11 cellular contexts compared by ENCODE assay signal in the genomic region with DNA sequence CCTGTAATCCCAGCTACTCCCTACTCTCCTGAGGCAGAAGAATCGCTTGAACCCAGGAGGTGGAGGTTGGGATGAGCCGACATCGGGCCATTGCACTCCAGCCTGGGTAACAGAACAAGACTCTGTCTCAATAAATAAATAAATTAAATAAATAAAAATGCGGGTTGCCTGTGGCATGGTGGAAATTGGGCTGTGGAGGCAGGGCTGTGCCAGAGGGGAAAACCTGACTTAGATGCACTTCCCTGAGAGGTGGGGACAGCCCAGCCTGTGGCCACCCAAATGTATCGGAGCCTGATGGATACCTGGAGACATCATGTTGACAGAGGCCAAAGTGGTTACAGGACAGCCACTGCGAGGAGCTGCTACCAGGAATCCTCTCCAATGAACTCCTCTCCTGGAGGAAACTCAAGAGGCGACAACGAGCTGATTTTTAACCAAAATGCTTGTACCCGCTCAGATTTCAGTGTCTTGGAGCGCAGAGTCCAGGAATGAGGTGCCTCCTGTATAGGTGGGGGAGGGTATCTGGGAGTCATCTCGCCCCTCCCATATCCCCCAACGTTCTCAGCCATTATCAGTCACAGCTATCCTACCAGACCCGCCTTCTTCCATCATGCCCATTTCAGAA. TPM values are rescaled to one million over a fixed set of nuclear protein-coding genes. Genes with fewer than 3 reads are reported as not detected.
DNase-seq lines count a peak whose midpoint lies in the region; ATAC-seq and TF ChIP-seq lines count a peak whose summit lies in the region.
"Had no signal": no experiment of that assay in that cellular context is flagged by ENCODE, and none has a peak within 500 bp of the region (broad histone marks: within the 10 kb centered on the region; RNA-seq: fewer than 3 reads in every experiment).

No MANE protein-coding gene starts in this region.

- H3K9me3 Mint-ChIP-seq in activated CD4-positive, alpha-beta T cell treated with anti-CD3 and anti-CD28 coated beads, Interleukin-2, amount 10 ng/mL, durations not matched to agents 24 days and 14 days, result no peaks in the 10 kb centered on the region
- no peaks in the 10 kb centered on the region for H3K9me3 Mint-ChIP-seq in WTC11
- H3K9me3 Mint-ChIP-seq in naive thymus-derived CD8-positive, alpha-beta T cell, result no peaks in the 10 kb centered on the region

- peak overlapping the region; percentile 83; the same call in 1 of the 2 replicates for H3K9ac ChIP-seq in GM23248

- no peaks in the 10 kb centered on the region for H3K27me3 Mint-ChIP-seq in activated CD4-positive, alpha-beta T cell treated with anti-CD3 and anti-CD28 coated beads, Interleukin-2, amount 10 ng/mL, durations not matched to agents 24 days and 14 days
- no peaks in the 10 kb centered on the region for H3K27me3 Mint-ChIP-seq in WTC11 (ENCODE audit: low read depth)
- H3K27me3 Mint-ChIP-seq in naive thymus-derived CD8-positive, alpha-beta T cell, result no peaks in the 10 kb centered on the region

- POLR2A ChIA-PET in WTC11 (lab: Charles Lee), result interaction anchor here (0.7 to 1.9 kb wide), 2 partner anchors 45 to 90 kb away, joined by 3 to 7 read pairs; partner anchors contain the start of gene AARS1
- POLR2A ChIA-PET in naive thymus-derived CD8-positive, alpha-beta T cell (lab: Charles Lee), result interaction anchor here (0.5 to 4.8 kb wide), 13 partner anchors 10 to 1168 kb away, joined by 3 to 67 read pairs (median 22); partner anchors contain the start of genes AARS1, COG4, DDX19A and FCSK
- POLR2A ChIA-PET in GM10248 (lab: Yijun Ruan, JAX), result interaction anchor here (1.5 kb wide), 1 partner anchor 74 kb away, joined by 3 read pairs; no protein-coding TSS in a partner anchor

- H3K27me3 ChIP-seq in GM23248 (replicated peaks; ENCODE audit: insufficient read depth), result no peaks in the 10 kb centered on the region
- H3K27me3 ChIP-seq: heart left ventricle had no signal

- H3K4me1 ChIP-seq in GM23248 (ENCODE audit: insufficient read depth), result peaks cover 8% of the 10 kb centered on the region; the same call in 1 of the 2 replicates

- TF ChIP-seq CTCF in WTC11 (IDR thresholded peaks at IDR 0.05) (no peak), GM10248 (IDR thresholded peaks at IDR 0.05; ENCODE audit: control extremely low read depth, extremely low read depth, low read depth, missing control alignments) (no peak)

- no peaks in the 10 kb centered on the region for H3K9me3 ChIP-seq in GM23248 (ENCODE audit: low read depth)
- H3K9me3 ChIP-seq: heart left ventricle, left ventricle myocardium inferior had no signal

- 83% methylated on average over 13 of the region's 13 CpGs for WGBS in GM23248 (ENCODE audit: low coverage in 1 of 2, low lambda C conversion rate in 2 of 2, missing lambda C conversion rate in 2 of 2), 2 experiments

- no peaks in the 10 kb centered on the region for H4K20me1 ChIP-seq in GM23248 (ENCODE audit: insufficient read depth)

- H3K79me2 ChIP-seq in GM23248 (ENCODE audit: insufficient read depth), result peaks cover 25% of the 10 kb centered on the region

- H3K36me3 Mint-ChIP-seq in activated CD4-positive, alpha-beta T cell treated with anti-CD3 and anti-CD28 coated beads, Interleukin-2, amount 10 ng/mL, durations not matched to agents 24 days and 14 days (ENCODE audit: low read depth), result peaks cover 42% of the 10 kb centered on the region
- peaks cover 19% of the 10 kb centered on the region for H3K36me3 Mint-ChIP-seq in WTC11
- peaks cover 0 to 26% (median 6%) of the 10 kb centered on the region in 3 donors for H3K36me3 Mint-ChIP-seq in naive thymus-derived CD8-positive, alpha-beta T cell

- DNase-seq in activated CD4-positive, alpha-beta T cell treated with anti-CD3 and anti-CD28 coated beads, Interleukin-2, amount 10 ng/mL, durations not matched to agents 24 days and 14 days, result no peak
- no peak for DNase-seq in activated CD4-positive, alpha-beta T cell treated with anti-CD3 and anti-CD28 coated beads for 48 hours
- no peak for DNase-seq in GM23248
- no peak for DNase-seq in WTC11 (ENCODE audit: low spot score)
- no peak for DNase-seq in naive thymus-derived CD8-positive, alpha-beta T cell
- DNase-seq in NK-92 (lab: John Stamatoyannopoulos, UW; ENCODE audit: unreplicated experiment), result no peak
- no peak for DNase-seq in GM10248 (ENCODE audit: extremely low spot score)
- DNase-seq: activated CD8-positive, alpha-beta memory T cell treated with anti-CD3 and anti-CD28 coated beads, Interleukin-2, amount 50 U/mL, for 48 hours; heart left ventricle; left ventricle myocardium inferior had no signal

- no peaks in the 10 kb centered on the region for H3K9me2 ChIP-seq in GM23248 (ENCODE audit: insufficient read depth)

- H3K4me1 Mint-ChIP-seq in activated CD4-positive, alpha-beta T cell treated with anti-CD3 and anti-CD28 coated beads, Interleukin-2, amount 10 ng/mL, durations not matched to agents 24 days and 14 days, result peaks cover 6% of the 10 kb centered on the region
- peaks cover 16% of the 10 kb centered on the region for H3K4me1 Mint-ChIP-seq in WTC11
- peaks cover 6 to 36% (median 18%) of the 10 kb centered on the region in 4 donors for H3K4me1 Mint-ChIP-seq in naive thymus-derived CD8-positive, alpha-beta T cell

- CTCF ChIA-PET in WTC11 (lab: Charles Lee) (interaction anchor here (2.9 to 3.7 kb wide), 3 partner anchors 9 to 91 kb away, joined by 20 to 42 read pairs (median 21); partner anchors contain the start of gene FCSK), GM10248 (lab: Yijun Ruan, JAX) (interaction anchor here (0.9 to 4.3 kb wide), 5 partner anchors 12 to 140 kb away, joined by 3 to 24 read pairs (median 3); no protein-coding TSS in a partner anchor)

- no peak overlapping the region for H2AFZ ChIP-seq in GM23248

- ATAC-seq in WTC11 (no peak), HG03025 (IDR thresholded peaks at IDR 0.05; ENCODE audit: low FRiP score, unreplicated experiment) (no peak)
- ATAC-seq in naive thymus-derived CD8-positive, alpha-beta T cell, result no peak
- ATAC-seq: heart left ventricle had no signal

- no peak overlapping the region for H3K4me3 ChIP-seq in GM23248

- in situ Hi-C loops in GM23248 (cut with MboI), result loop anchor here (25.0 kb wide), 1 partner anchor 383 kb away; no protein-coding TSS in a partner anchor

- no peak overlapping the region for H3K27ac Mint-ChIP-seq in activated CD4-positive, alpha-beta T cell treated with anti-CD3 and anti-CD28 coated beads, Interleukin-2, amount 10 ng/mL, durations not matched to agents 24 days and 14 days
- H3K27ac Mint-ChIP-seq in WTC11, result 0 out of 2 replicates have a peak overlapping the region, but pooled peaks have one; percentile 36
- H3K27ac Mint-ChIP-seq in naive thymus-derived CD8-positive, alpha-beta T cell, result peak overlapping the region in 6 of 10 donors; percentile 52 to 98 (median 92)

- peaks cover 33% of the 10 kb centered on the region for H3F3A ChIP-seq in GM23248 (ENCODE audit: insufficient read depth)

- H3K27ac ChIP-seq in GM23248, result no peak overlapping the region
- H3K27ac ChIP-seq: left ventricle myocardium inferior had no signal

- peaks cover 10% of the 10 kb centered on the region; the same call in 1 of the 2 replicates for H3K36me3 ChIP-seq in GM23248 (ENCODE audit: low read depth)

- H3K4me3 Mint-ChIP-seq in activated CD4-positive, alpha-beta T cell treated with anti-CD3 and anti-CD28 coated beads, Interleukin-2, amount 10 ng/mL, durations not matched to agents 24 days and 14 days, result peak overlapping the region; percentile 88
- H3K4me3 Mint-ChIP-seq in WTC11, result peak overlapping the region; percentile 92
- H3K4me3 Mint-ChIP-seq in naive thymus-derived CD8-positive, alpha-beta T cell, result peak overlapping the region; percentile 34 to 99 (median 92)

- H3K4me2 ChIP-seq in GM23248 (ENCODE audit: unreplicated experiment), result no peak overlapping the region

- intact Hi-C loops in activated CD4-positive, alpha-beta T cell treated with anti-CD3 and anti-CD28 coated beads, Interleukin-2, amount 10 ng/mL, durations not matched to agents 24 days and 14 days (cut with micrococcal nuclease), result no loop called here

TF ChIP-seq in WTC11, 78 proteins besides CTCF, POLR2A, EP300 and RAD21:
- TF ChIP-seq, protein P1, sequence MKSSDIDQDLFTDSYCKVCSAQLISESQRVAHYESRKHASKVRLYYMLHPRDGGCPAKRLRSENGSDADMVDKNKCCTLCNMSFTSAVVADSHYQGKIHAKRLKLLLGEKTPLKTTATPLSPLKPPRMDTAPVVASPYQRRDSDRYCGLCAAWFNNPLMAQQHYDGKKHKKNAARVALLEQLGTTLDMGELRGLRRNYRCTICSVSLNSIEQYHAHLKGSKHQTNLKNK (CRISPR knock-in tag; IDR thresholded peaks at IDR 0.05), result peak; percentile 47; the same call in 1 of the 2 replicates
- TF ChIP-seq FOXP1 (CRISPR knock-in tag; IDR thresholded peaks at IDR 0.05; ENCODE audit: borderline replicate concordance), result no peak

RNA-seq across cellular contexts. Expression of gene DDX19A, which starts 32.3 kb away (rescaled TPM):
- total RNA-seq in activated CD4-positive, alpha-beta T cell treated with anti-CD3 and anti-CD28 coated beads, Interleukin-2, amount 10 ng/mL, durations not matched to agents 24 days and 14 days, result 73.0 and 73.3 TPM in 2 replicates
- 43.3 and 43.9 TPM in 2 replicates for total RNA-seq in GM23248 (2014; rRNA removed; shearing (Covaris generic))
- 36.0 and 36.9 TPM in 2 replicates for polyA plus RNA-seq in GM23248 (2016; fragmentation: Nextera tagmentation; extraction: Ambion mirVana)
- total RNA-seq in WTC11 (2021), result 42.0 to 47.0 TPM (median 43.7 TPM) in 3 replicates
- 10 to 100 TPM; 49.9 to 52.5 TPM for total RNA-seq in naive thymus-derived CD8-positive, alpha-beta T cell
- 10 to 100 TPM; 35.1 to 58.7 (median 42.8) TPM for polyA plus RNA-seq in naive thymus-derived CD8-positive, alpha-beta T cell

RNA-seq across cellular contexts. Expression of gene ST3GAL2, which starts 59.9 kb away (rescaled TPM):
- 27.9 and 37.0 TPM in 2 replicates for total RNA-seq in activated CD4-positive, alpha-beta T cell treated with anti-CD3 and anti-CD28 coated beads, Interleukin-2, amount 10 ng/mL, durations not matched to agents 24 days and 14 days
- total RNA-seq in GM23248 (2014; rRNA removed; shearing (Covaris generic)), result 28.8 and 32.5 TPM in 2 replicates
- polyA plus RNA-seq in GM23248 (2016; fragmentation: Nextera tagmentation; extraction: Ambion mirVana), result 10.8 and 13.3 TPM in 2 replicates
- 46.0 to 49.4 TPM (median 46.2 TPM) in 3 replicates for total RNA-seq in WTC11 (2021)
- 10 to 100 TPM; 30.5 to 31.9 TPM for total RNA-seq in naive thymus-derived CD8-positive, alpha-beta T cell
- 10 to 100 TPM; 14.6 to 23.4 (median 16.5) TPM for polyA plus RNA-seq in naive thymus-derived CD8-positive, alpha-beta T cell
